Comparison of ENCODE assay signal across 12 cellular contexts in genomic region chr11:96136623-96137313, GRCh38.
DNase-seq lines count a peak whose midpoint lies in the region; ATAC-seq lines count a peak whose summit lies in the region.
"Had no signal": no experiment of that assay in that cellular context is flagged by ENCODE, and none has a peak within 500 bp of the region (broad histone marks: within the 10 kb centered on the region; RNA-seq: fewer than 3 reads in every experiment).

No MANE protein-coding gene starts in this region.

- peak overlapping the region; percentile 8 for H3K27ac Mint-ChIP-seq in activated CD8-positive, alpha-beta memory T cell treated with anti-CD3 and anti-CD28 coated beads, Interleukin-2, amount 10 ng/mL, durations not matched to agents 7 days and 5 days
- peak overlapping the region; percentile 84 for H3K27ac Mint-ChIP-seq in activated T-helper 2 cell treated with anti-CD3 and anti-CD28 coated beads, Interferon-gamma antibody, Interleukin-2, Interleukin-4, amounts not matched to agents 10 μg/mL and 5 μg/mL and 100 μg/mL, durations not matched to agents 14 hours and 24 hours and 36 hours
- peak overlapping the region; percentile 88 for H3K27ac Mint-ChIP-seq in stimulated activated naive B cell treated with anti-CD40 and anti-IgM and Interleukin-4, amounts not matched to agents 10 μg/mL and 1 μg/mL and 100 μg/mL, for 72 hours

- H3K27me3 Mint-ChIP-seq in activated CD8-positive, alpha-beta memory T cell treated with anti-CD3 and anti-CD28 coated beads, Interleukin-2, amount 10 ng/mL, durations not matched to agents 7 days and 5 days: no peaks in the 10 kb centered on the region
- H3K27me3 Mint-ChIP-seq in activated T-helper 2 cell treated with anti-CD3 and anti-CD28 coated beads, Interferon-gamma antibody, Interleukin-2, Interleukin-4, amounts not matched to agents 10 μg/mL and 5 μg/mL and 100 μg/mL, durations not matched to agents 14 hours and 24 hours and 36 hours (ENCODE audit: low read depth): no peaks in the 10 kb centered on the region
- H3K27me3 Mint-ChIP-seq in stimulated activated naive B cell treated with anti-CD40 and anti-IgM and Interleukin-4, amounts not matched to agents 10 μg/mL and 1 μg/mL and 100 μg/mL, for 72 hours: no peaks in the 10 kb centered on the region

- CTCF ChIA-PET in activated CD8-positive, alpha-beta memory T cell treated with anti-CD3 and anti-CD28 coated beads, Interleukin-2, amount 10 ng/mL, durations not matched to agents 7 days and 5 days (lab: Charles Lee): no interaction called here

- peaks cover 6% of the 10 kb centered on the region for H3K36me3 Mint-ChIP-seq in activated CD8-positive, alpha-beta memory T cell treated with anti-CD3 and anti-CD28 coated beads, Interleukin-2, amount 10 ng/mL, durations not matched to agents 7 days and 5 days
- H3K36me3 Mint-ChIP-seq in activated T-helper 2 cell treated with anti-CD3 and anti-CD28 coated beads, Interferon-gamma antibody, Interleukin-2, Interleukin-4, amounts not matched to agents 10 μg/mL and 5 μg/mL and 100 μg/mL, durations not matched to agents 14 hours and 24 hours and 36 hours (ENCODE audit: low read depth): peaks cover 31% of the 10 kb centered on the region
- peaks cover 5 to 6% of the 10 kb centered on the region in 2 donors for H3K36me3 Mint-ChIP-seq in stimulated activated naive B cell treated with anti-CD40 and anti-IgM and Interleukin-4, amounts not matched to agents 10 μg/mL and 1 μg/mL and 100 μg/mL, for 72 hours

- H3K4me1 Mint-ChIP-seq in activated CD8-positive, alpha-beta memory T cell treated with anti-CD3 and anti-CD28 coated beads, Interleukin-2, amount 10 ng/mL, durations not matched to agents 7 days and 5 days: peaks cover 35% of the 10 kb centered on the region
- H3K4me1 Mint-ChIP-seq in activated T-helper 2 cell treated with anti-CD3 and anti-CD28 coated beads, Interferon-gamma antibody, Interleukin-2, Interleukin-4, amounts not matched to agents 10 μg/mL and 5 μg/mL and 100 μg/mL, durations not matched to agents 14 hours and 24 hours and 36 hours (ENCODE audit: low read depth): peaks cover 58% of the 10 kb centered on the region
- peaks cover 25 to 50% of the 10 kb centered on the region in 2 donors for H3K4me1 Mint-ChIP-seq in stimulated activated naive B cell treated with anti-CD40 and anti-IgM and Interleukin-4, amounts not matched to agents 10 μg/mL and 1 μg/mL and 100 μg/mL, for 72 hours

- no peak overlapping the region for H3K4me3 Mint-ChIP-seq in activated CD8-positive, alpha-beta memory T cell treated with anti-CD3 and anti-CD28 coated beads, Interleukin-2, amount 10 ng/mL, durations not matched to agents 7 days and 5 days
- H3K4me3 Mint-ChIP-seq in activated T-helper 2 cell treated with anti-CD3 and anti-CD28 coated beads, Interferon-gamma antibody, Interleukin-2, Interleukin-4, amounts not matched to agents 10 μg/mL and 5 μg/mL and 100 μg/mL, durations not matched to agents 14 hours and 24 hours and 36 hours (ENCODE audit: low read depth): peak overlapping the region; percentile 10
- H3K4me3 Mint-ChIP-seq in stimulated activated naive B cell treated with anti-CD40 and anti-IgM and Interleukin-4, amounts not matched to agents 10 μg/mL and 1 μg/mL and 100 μg/mL, for 72 hours: no peak overlapping the region

- no peak for DNase-seq in activated CD8-positive, alpha-beta memory T cell treated with anti-CD3 and anti-CD28 coated beads, Interleukin-2, amount 10 ng/mL, durations not matched to agents 7 days and 5 days
- no peak for DNase-seq in activated CD8-positive, alpha-beta memory T cell treated with anti-CD3 and anti-CD28 coated beads for 24 hours
- DNase-seq in activated T-helper 2 cell treated with anti-CD3 and anti-CD28 coated beads, Interferon-gamma antibody, Interleukin-2, Interleukin-4, amounts not matched to agents 10 μg/mL and 5 μg/mL and 100 μg/mL, durations not matched to agents 14 hours and 24 hours and 36 hours (ENCODE audit: low spot score): no peak
- DNase-seq in iris pigment epithelial cell (ENCODE audit: low read depth): peak; percentile 63
- no peak for DNase-seq in stimulated activated naive B cell treated with anti-CD40 and anti-IgM and Interleukin-4, amounts not matched to agents 10 μg/mL and 1 μg/mL and 100 μg/mL, for 72 hours
- DNase-seq in NCI-H446 (lab: John Stamatoyannopoulos, UW): no peak
- DNase-seq in hippocampal formation (lab: John Stamatoyannopoulos, UW): no peak
- no peak for DNase-seq in NCI-H345 treated with DMSO at 0.1 percent for 48 hours (lab: John Stamatoyannopoulos, UW; ENCODE audit: unreplicated experiment)
- DNase-seq: activated effector memory CD4-positive, alpha-beta T cell treated with anti-CD3 and anti-CD28 coated beads, Interleukin-2, amount 50 U/mL, for 16 hours; EL; left ventricle myocardium superior; NCI-H446 treated with DMSO at 0.1 percent for 48 hours had no signal

- intact Hi-C loops in activated T-helper 2 cell treated with anti-CD3 and anti-CD28 coated beads, Interferon-gamma antibody, Interleukin-2, Interleukin-4, amounts not matched to agents 10 μg/mL and 5 μg/mL and 100 μg/mL, durations not matched to agents 14 hours and 24 hours and 36 hours (cut with micrococcal nuclease): loop anchor here (2.0 kb wide), 1 partner anchor 14 kb away; no protein-coding TSS in a partner anchor

- H3K9me3 Mint-ChIP-seq in activated CD8-positive, alpha-beta memory T cell treated with anti-CD3 and anti-CD28 coated beads, Interleukin-2, amount 10 ng/mL, durations not matched to agents 7 days and 5 days (ENCODE audit: low read depth): no peaks in the 10 kb centered on the region
- no peaks in the 10 kb centered on the region for H3K9me3 Mint-ChIP-seq in activated T-helper 2 cell treated with anti-CD3 and anti-CD28 coated beads, Interferon-gamma antibody, Interleukin-2, Interleukin-4, amounts not matched to agents 10 μg/mL and 5 μg/mL and 100 μg/mL, durations not matched to agents 14 hours and 24 hours and 36 hours
- peaks cover 0 to 2% of the 10 kb centered on the region in 2 donors for H3K9me3 Mint-ChIP-seq in stimulated activated naive B cell treated with anti-CD40 and anti-IgM and Interleukin-4, amounts not matched to agents 10 μg/mL and 1 μg/mL and 100 μg/mL, for 72 hours

- ATAC-seq in activated CD8-positive, alpha-beta memory T cell treated with anti-CD3 and anti-CD28 coated beads, Interleukin-2, amount 10 ng/mL, durations not matched to agents 7 days and 5 days: no peak
- no peak for ATAC-seq in stimulated activated naive B cell treated with anti-CD40 and anti-IgM and Interleukin-4, amounts not matched to agents 10 μg/mL and 1 μg/mL and 100 μg/mL, for 72 hours (replicated peaks)
- ATAC-seq: left ventricle myocardium superior had no signal

Comparison
In these comparisons a context has a peak if more than half of its experiments do, and no peak if none do; other contexts are left out.
1. H3K27ac Mint-ChIP-seq: peak in every context shown above with its lines; median percentile 88 in stimulated activated naive B cell treated with anti-CD40 and anti-IgM and Interleukin-4, amounts not matched to agents 10 μg/mL and 1 μg/mL and 100 μg/mL, for 72 hours; 84 in activated T-helper 2 cell treated with anti-CD3 and anti-CD28 coated beads, Interferon-gamma antibody, Interleukin-2, Interleukin-4, amounts not matched to agents 10 μg/mL and 5 μg/mL and 100 μg/mL, durations not matched to agents 14 hours and 24 hours and 36 hours; 8 in activated CD8-positive, alpha-beta memory T cell treated with anti-CD3 and anti-CD28 coated beads, Interleukin-2, amount 10 ng/mL, durations not matched to agents 7 days and 5 days.